ENCODE assay signal across 18 cellular contexts in genomic region chr1:245225267-245225666, GRCh38.
DNase-seq lines count a peak whose midpoint lies in the region; ATAC-seq and TF ChIP-seq lines count a peak whose summit lies in the region.
"Had no signal": no experiment of that assay in that cellular context is flagged by ENCODE, and none has a peak within 500 bp of the region (broad histone marks: within the 10 kb centered on the region; RNA-seq: fewer than 3 reads in every experiment).

No MANE protein-coding gene starts in this region.

- TF ChIP-seq CTCF in cardiac muscle cell (IDR thresholded peaks at IDR 0.05; ENCODE audit: low read depth, low read length) (no peak), choroid plexus epithelial cell (conservative IDR thresholded peaks at IDR 0.05; ENCODE audit: low read depth, low read length) (no peak), upper lobe of right lung (IDR thresholded peaks at IDR 0.05) (no peak), right atrium auricular region (IDR thresholded peaks at IDR 0.05) (no peak)

- 50% methylated on average over 7 of the region's 7 CpGs for WGBS in right cardiac atrium

- no peaks in the 10 kb centered on the region for H3K27me3 ChIP-seq in cardiac muscle cell
- H3K27me3 ChIP-seq in right cardiac atrium (ENCODE audit: control insufficient read depth, insufficient read depth) = no peaks in the 10 kb centered on the region
- H3K27me3 ChIP-seq in upper lobe of right lung = no peaks in the 10 kb centered on the region
- H3K27me3 ChIP-seq in HAP-1 (ENCODE audit: low read depth) = no peaks in the 10 kb centered on the region
- no peaks in the 10 kb centered on the region for H3K27me3 ChIP-seq in right atrium auricular region

- DNase-seq in cardiac muscle cell (ENCODE audit: low read depth in 1 of 2, low spot score in 1 of 2) (peak in 1 of 2 donors; percentile 36), right cardiac atrium (no peak), choroid plexus epithelial cell (ENCODE audit: low read depth) (peak; percentile 91), left lobe of liver (ENCODE audit: low spot score) (no peak), upper lobe of right lung (peak; percentile 29), HAP-1 (ENCODE audit: low spot score in 2 of 2) (no peak), right atrium auricular region (ENCODE audit: low spot score) (no peak)
- DNase-seq in activated CD4-positive, CD25-positive, alpha-beta regulatory T cell treated with anti-CD3 and anti-CD28 coated beads, Interleukin-2, amount 50 U/mL, for 72 hours = no peak
- DNase-seq: 8988T; activated CD4-positive, alpha-beta T cell treated with anti-CD3 and anti-CD28 coated beads for 4 hours; anterior cingulate cortex; hypothalamus; left ventricle myocardium superior; NCI-H1092 treated with DMSO at 0.1 percent for 48 hours; NCI-H2171 treated with DMSO at 0.1 percent for 48 hours; NK-92 treated with Interleukin-12 subunit alpha and Interleukin-12 subunit beta, amount 100 ng/mL, for 24 hours; psoas muscle; stimulated activated naive CD8-positive, alpha-beta T cell treated with anti-CD3 and anti-CD28 coated beads, Interleukin-15, amount 100 ng/mL, for 72 hours had no signal

- ATAC-seq in right cardiac atrium (no peak), left lobe of liver (peak; percentile 31), upper lobe of right lung (no peak)
- ATAC-seq: left ventricle myocardium superior; psoas muscle; stimulated activated naive CD8-positive, alpha-beta T cell treated with anti-CD3 and anti-CD28 coated beads, Interleukin-15, amount 100 ng/mL, for 72 hours had no signal

- intact Hi-C loops in right cardiac atrium (cut with DNase I) = no loop called here
- intact Hi-C loops in upper lobe of right lung (cut with DNase I) = no loop called here

- in situ Hi-C loops in HAP-1 (cut with MboI; ENCODE audit: low sequenced_read_pairs) = no loop called here

- H3K9me3 ChIP-seq in cardiac muscle cell (ENCODE audit: low read depth) (no peaks in the 10 kb centered on the region), right cardiac atrium (ENCODE audit: control insufficient read depth, low read length) (no peaks in the 10 kb centered on the region), upper lobe of right lung (no peaks in the 10 kb centered on the region), HAP-1 (no peaks in the 10 kb centered on the region), right atrium auricular region (no peaks in the 10 kb centered on the region)
- H3K9me3 ChIP-seq: psoas muscle had no signal

- H3K4me3 ChIP-seq in cardiac muscle cell (no peak overlapping the region), right cardiac atrium (ENCODE audit: low read length) (no peak overlapping the region), choroid plexus epithelial cell (ENCODE audit: low read depth, low read length) (no peak overlapping the region), upper lobe of right lung (no peak overlapping the region), HAP-1 (no peak overlapping the region), right atrium auricular region (no peak overlapping the region)
- H3K4me3 ChIP-seq: psoas muscle had no signal

- H3K4me1 ChIP-seq in cardiac muscle cell (ENCODE audit: low read depth) (peaks cover 12% of the 10 kb centered on the region), right cardiac atrium (ENCODE audit: control insufficient read depth, insufficient read depth, low read length) (no peaks in the 10 kb centered on the region), upper lobe of right lung (no peaks in the 10 kb centered on the region), HAP-1 (no peaks in the 10 kb centered on the region), right atrium auricular region (no peaks in the 10 kb centered on the region)
- H3K4me1 ChIP-seq: psoas muscle had no signal

- peak overlapping the region; percentile 70 for H3K27ac ChIP-seq in cardiac muscle cell
- no peak overlapping the region for H3K27ac ChIP-seq in right cardiac atrium (ENCODE audit: low read length)
- no peak overlapping the region for H3K27ac ChIP-seq in upper lobe of right lung
- no peak overlapping the region for H3K27ac ChIP-seq in right atrium auricular region
- H3K27ac ChIP-seq: psoas muscle had no signal

- peaks cover 3% of the 10 kb centered on the region for H3K36me3 ChIP-seq in cardiac muscle cell
- no peaks in the 10 kb centered on the region for H3K36me3 ChIP-seq in upper lobe of right lung
- no peaks in the 10 kb centered on the region for H3K36me3 ChIP-seq in HAP-1 (replicated peaks)
- H3K36me3 ChIP-seq in right atrium auricular region = no peaks in the 10 kb centered on the region

Comparison
In these comparisons a context has a peak if more than half of its experiments do, and no peak if none do; other contexts are left out.
1. DNase-seq: peak in choroid plexus epithelial cell (single experiment) and upper lobe of right lung (single experiment); none in right cardiac atrium (0 of 3), left lobe of liver (single experiment), HAP-1 (0 of 2), activated CD4-positive, CD25-positive, alpha-beta regulatory T cell treated with anti-CD3 and anti-CD28 coated beads, Interleukin-2, amount 50 U/mL, for 72 hours (single experiment) and right atrium auricular region (single experiment).